In the genomic region with DNA sequence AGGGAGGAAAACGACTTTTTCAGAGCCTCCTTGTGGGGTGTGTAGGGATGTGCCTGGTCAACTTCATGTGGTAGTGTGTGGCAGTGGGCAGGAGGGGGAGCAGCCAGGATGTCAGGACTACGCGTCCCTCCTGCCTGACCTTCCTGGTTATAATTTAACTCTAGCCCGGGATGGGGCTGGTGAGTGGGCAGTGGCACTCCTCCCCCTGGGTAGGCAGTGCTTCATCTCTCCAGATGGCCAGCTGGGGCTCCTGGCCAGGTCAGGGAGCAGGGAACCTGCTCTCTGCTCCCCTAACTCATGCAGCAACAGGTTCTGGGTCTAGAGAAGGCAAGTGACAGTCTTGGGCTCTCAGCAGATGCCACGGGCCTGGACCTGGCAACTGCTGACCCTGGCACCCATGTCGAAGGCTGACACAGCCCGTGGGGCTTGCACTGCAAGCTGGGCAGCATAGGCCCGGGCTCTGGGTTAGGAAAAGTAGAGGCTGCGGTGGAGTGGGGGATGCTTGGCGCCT, we compare ENCODE assay signal across 19 cellular contexts. TPM values are rescaled to one million over a fixed set of nuclear protein-coding genes. Genes with fewer than 3 reads are reported as not detected.
DNase-seq lines count a peak whose midpoint lies in the region; ATAC-seq and TF ChIP-seq lines count a peak whose summit lies in the region.
"Had no signal": no experiment of that assay in that cellular context is flagged by ENCODE, and none has a peak within 500 bp of the region (broad histone marks: within the 10 kb centered on the region; RNA-seq: fewer than 3 reads in every experiment).

No MANE protein-coding gene starts in this region.

- H3K9me3 Mint-ChIP-seq in chondrocyte (ENCODE audit: low read depth), result no peaks in the 10 kb centered on the region
- H3K9me3 Mint-ChIP-seq in MCF 10A (ENCODE audit: unreplicated experiment), result no peaks in the 10 kb centered on the region
- H3K9me3 Mint-ChIP-seq: CD8-positive, alpha-beta memory T cell; effector memory CD8-positive, alpha-beta T cell had no signal

- H3K27ac Mint-ChIP-seq in chondrocyte (ENCODE audit: unreplicated experiment) (peak overlapping the region; percentile 69), MCF 10A (ENCODE audit: low read depth, unreplicated experiment) (no peak overlapping the region)
- H3K27ac Mint-ChIP-seq: effector memory CD8-positive, alpha-beta T cell had no signal

- peak; percentile 84 for TF ChIP-seq POLR2A in right lobe of liver (IDR thresholded peaks at IDR 0.05)

- BruUV-seq in MCF 10A (replicated peaks; lab: Mats Ljungman, UMichigan), result no TSS peak

- no peaks in the 10 kb centered on the region for H3K27me3 Mint-ChIP-seq in chondrocyte (ENCODE audit: low read depth)
- no peaks in the 10 kb centered on the region for H3K27me3 Mint-ChIP-seq in MCF 10A (ENCODE audit: insufficient read depth, unreplicated experiment)
- H3K27me3 Mint-ChIP-seq: CD8-positive, alpha-beta memory T cell; effector memory CD8-positive, alpha-beta T cell had no signal

- no peaks in the 10 kb centered on the region for H3K27me3 ChIP-seq in right lobe of liver
- H3K27me3 ChIP-seq: upper lobe of left lung had no signal

- H3K9me3 ChIP-seq in right lobe of liver, result no peaks in the 10 kb centered on the region
- H3K9me3 ChIP-seq: upper lobe of left lung had no signal

- 10% methylated on average over 3 of the region's 10 CpGs for WGBS in right lobe of liver (ENCODE audit: insufficient coverage, low coverage, low lambda C conversion rate, missing lambda C conversion rate)

- TF ChIP-seq CTCF in chondrocyte (IDR thresholded peaks at IDR 0.05) (peak; percentile 49), right lobe of liver (IDR thresholded peaks at IDR 0.05) (peak; percentile 22 to 45 (median 40)), MCF 10A (IDR thresholded peaks at IDR 0.05; ENCODE audit: unreplicated experiment) (no peak)

- intact Hi-C loops in Right ventricle myocardium inferior (cut with DNase I) (no loop called here), Right ventricle myocardium superior (cut with DNase I) (no loop called here), right lobe of liver (cut with DNase I) (no loop called here), MCF 10A (cut with micrococcal nuclease) (no loop called here)

- POLR2A ChIA-PET in MCF 10A (lab: Yijun Ruan, JAX), result no interaction called here

- no peak overlapping the region for H3K4me3 Mint-ChIP-seq in chondrocyte (ENCODE audit: unreplicated experiment)
- H3K4me3 Mint-ChIP-seq in MCF 10A (ENCODE audit: unreplicated experiment), result no peak overlapping the region
- H3K4me3 Mint-ChIP-seq: CD8-positive, alpha-beta memory T cell; effector memory CD8-positive, alpha-beta T cell had no signal

- peaks cover 0 to 55% (median 19%) of the 10 kb centered on the region in 4 donors for H3K4me1 ChIP-seq in right lobe of liver

- peak overlapping the region; percentile 43 to 95 (median 56) for H3K27ac ChIP-seq in right lobe of liver
- H3K27ac ChIP-seq: PC-9, upper lobe of left lung had no signal

- DNase-seq in Right ventricle myocardium inferior (ENCODE audit: missing footprints), result peak; percentile 13
- DNase-seq in Right ventricle myocardium superior, result no peak
- no peak for DNase-seq in chondrocyte (ENCODE audit: low spot score)
- DNase-seq in right lobe of liver, result peak; percentile 83 to 95 (median 93)
- no peak for DNase-seq in MCF 10A (ENCODE audit: unreplicated experiment)
- DNase-seq in DMS79 (lab: John Stamatoyannopoulos, UW), result no peak
- DNase-seq: activated CD4-positive, alpha-beta T cell treated with anti-CD3 and anti-CD28 coated beads for 1 hour; activated CD8-positive, alpha-beta memory T cell treated with anti-CD3 and anti-CD28 coated beads, Interleukin-2, amount 50 U/mL, for 4 hours; activated naive CD4-positive, alpha-beta T cell treated with Interleukin-2 at 50 U/mL for 16 hours; CD8-positive, alpha-beta memory T cell; effector memory CD8-positive, alpha-beta T cell; NCI-H1694; NCI-H524 treated with DMSO at 0.1 percent for 48 hours; PC-9; retina had no signal

- H3K36me3 Mint-ChIP-seq in chondrocyte (ENCODE audit: low read depth), result no peaks in the 10 kb centered on the region
- H3K36me3 Mint-ChIP-seq in MCF 10A (ENCODE audit: insufficient read depth, unreplicated experiment), result no peaks in the 10 kb centered on the region

- H3K4me3 ChIP-seq in right lobe of liver, result peak overlapping the region; percentile 50 to 94 (median 71)
- H3K4me3 ChIP-seq: PC-9, upper lobe of left lung had no signal

- ATAC-seq in Right ventricle myocardium inferior (no peak), Right ventricle myocardium superior (ENCODE audit: poor library complexity) (no peak), right lobe of liver (peak; percentile 41 to 74 (median 50)), GM18517 (IDR thresholded peaks at IDR 0.05; ENCODE audit: unreplicated experiment) (no peak), HG02798 (IDR thresholded peaks at IDR 0.05; ENCODE audit: poor library complexity, unreplicated experiment) (no peak)
- ATAC-seq: effector memory CD8-positive, alpha-beta T cell had no signal

- peaks cover 35% of the 10 kb centered on the region for H3K4me1 Mint-ChIP-seq in chondrocyte (ENCODE audit: low read depth)
- H3K4me1 Mint-ChIP-seq in MCF 10A (ENCODE audit: insufficient read depth, unreplicated experiment), result peaks cover 6% of the 10 kb centered on the region
- H3K4me1 Mint-ChIP-seq: CD8-positive, alpha-beta memory T cell had no signal

- CTCF ChIA-PET in MCF 10A (lab: Yijun Ruan, JAX), result no interaction called here

- peaks cover 0 to 62% (median 27%) of the 10 kb centered on the region in 4 donors for H3K36me3 ChIP-seq in right lobe of liver

RNA-seq across cellular contexts. Expression of gene ITIH4, which starts 2.6 kb away (rescaled TPM):
- total RNA-seq in Right ventricle myocardium inferior (5.0 TPM), Right ventricle myocardium superior (1.3 TPM), chondrocyte (5.2 to 8.3 TPM (median 6.3 TPM) in 3 replicates), right lobe of liver (1,000 to 10,000 TPM; 1,573 to 4,137 (median 3,531) TPM), MCF 10A (2022) (0.58 and 2.9 TPM in 2 replicates)

RNA-seq across cellular contexts. Expression of gene MUSTN1, which starts 6.9 kb away (rescaled TPM):
- total RNA-seq in Right ventricle myocardium inferior, result 26.5 TPM
- total RNA-seq in Right ventricle myocardium superior, result 17.8 TPM
- total RNA-seq in chondrocyte, result 1.4 to 9.2 TPM (median 6.9 TPM) in 3 replicates
- total RNA-seq in right lobe of liver, result 1 to 10 TPM in 3 of 6 experiments, under 1 TPM in 1, not detected in 2; 0.59 to 9.9 (median 5.7) TPM
- total RNA-seq in MCF 10A (2022), result 2.3 TPM in 1 of 2 replicates, not detected in the other
- total RNA-seq: PC-9 had no signal

RNA-seq across cellular contexts. Expression of gene ITIH3, which starts 33.3 kb away (rescaled TPM):
- total RNA-seq in Right ventricle myocardium inferior (0.43 TPM), Right ventricle myocardium superior (0.35 TPM), chondrocyte (3.5 to 17.8 TPM (median 16.9 TPM) in 3 replicates), right lobe of liver (1,000 to 10,000 TPM in 3 of 6 experiments, 100 to 1,000 TPM in 3; 742 to 1,822 (median 982) TPM), MCF 10A (2022) (not detected in 2 replicates)
- total RNA-seq: CD8-positive, alpha-beta memory T cell; PC-9; T-helper 1 cell treated with Interleukin-12 subunit alpha and Interleukin-12 subunit beta and Interleukin-4 antibody, amounts not matched to agents 30 ng/mL and 1 ng/mL, for 36 hours had no signal

RNA-seq across cellular contexts. Expression of gene ITIH1, which starts 50.5 kb away (rescaled TPM):
- total RNA-seq in Right ventricle myocardium inferior (not detected), Right ventricle myocardium superior (not detected), chondrocyte (not detected in 3 replicates), right lobe of liver (1,000 to 10,000 TPM in 4 of 6 experiments, 100 to 1,000 TPM in 2; 376 to 1,846 (median 1,201) TPM), MCF 10A (2022) (not detected in 2 replicates)
- total RNA-seq: CD8-positive, alpha-beta memory T cell; PC-9; T-helper 1 cell treated with Interleukin-12 subunit alpha and Interleukin-12 subunit beta and Interleukin-4 antibody, amounts not matched to agents 30 ng/mL and 1 ng/mL, for 36 hours had no signal

RNA-seq across cellular contexts. Expression of gene NEK4, which starts 57.2 kb away (rescaled TPM):
- total RNA-seq in Right ventricle myocardium inferior (20.4 TPM), Right ventricle myocardium superior (19.5 TPM), chondrocyte (11.3 to 15.6 TPM (median 11.6 TPM) in 3 replicates), right lobe of liver (10 to 100 TPM in 5 of 6 experiments, 1 to 10 TPM in 1; 7.3 to 18.9 (median 14.8) TPM), MCF 10A (2022) (24.6 and 32.1 TPM in 2 replicates)

Comparison
In these comparisons a context has a peak if more than half of its experiments do, and no peak if none do; other contexts are left out.
1. DNase-seq: peak in Right ventricle myocardium inferior (single experiment) and right lobe of liver (3 of 3); none in Right ventricle myocardium superior (single experiment), chondrocyte (single experiment), MCF 10A (single experiment) and DMS79 (single experiment).
2. ATAC-seq: peak in right lobe of liver (4 of 4); none in Right ventricle myocardium inferior (single experiment), Right ventricle myocardium superior (single experiment), GM18517 (single experiment) and HG02798 (single experiment).
3. RNA of gene ITIH4, which starts 2.6 kb away (total RNA-seq): 1,573 to 4,137 TPM in right lobe of liver; 5.2 to 8.3 TPM in chondrocyte, 5.0 TPM in Right ventricle myocardium inferior (single experiment), 1.3 TPM in Right ventricle myocardium superior (single experiment) and 0.58 to 2.9 TPM in MCF 10A; every median in the first group is over 100 times any median in the second.
4. RNA of gene ITIH3, which starts 33.3 kb away (total RNA-seq): 742 to 1,822 TPM in right lobe of liver; 3.5 to 17.8 TPM in chondrocyte, 0.43 TPM in Right ventricle myocardium inferior (single experiment), 0.35 TPM in Right ventricle myocardium superior (single experiment) and not detected in MCF 10A; every median in the first group is over 10 times any median in the second.